In genomic region chr4:153467154-153467896, GRCh38 we compare ENCODE assay signal across 8 cellular contexts. TPM values are rescaled to one million over a fixed set of nuclear protein-coding genes. Genes with fewer than 3 reads are reported as not detected.
DNase-seq lines count a peak whose midpoint lies in the region; ATAC-seq and TF ChIP-seq lines count a peak whose summit lies in the region.

No MANE protein-coding gene starts in this region.

- H3K9me3 ChIP-seq in ovary: no peaks in the 10 kb centered on the region

- no peak for TF ChIP-seq POLR2A in ovary (IDR thresholded peaks at IDR 0.05)

- TF ChIP-seq CTCF in C4-2B (conservative IDR thresholded peaks at IDR 0.05) (no peak), ovary (IDR thresholded peaks at IDR 0.05) (no peak)

- 1 to 3% (median 2%) methylated on average over 24 to 28 of the region's 28 CpGs for WGBS in ovary, 3 donors

- H3K36me3 Mint-ChIP-seq in activated T-cell treated with anti-CD3 and anti-CD28 coated beads, Interleukin-2, amount 50 U/mL, for 24 hours (ENCODE audit: low read depth): peaks cover 55% of the 10 kb centered on the region

- DNase-seq in NCI-H2227 treated with DMSO at 0.1 percent for 48 hours (lab: John Stamatoyannopoulos, UW) (peak; percentile 47), foreskin melanocyte (peak; percentile 12), ovary (peak; percentile 36 to 59 (median 55)), kidney glomerular epithelial cell (lab: John Stamatoyannopoulos, UW) (no peak)
- DNase-seq in activated T-cell treated with anti-CD3 and anti-CD28 coated beads, Interleukin-2, amount 50 U/mL, for 24 hours: peak; percentile 67

- H3K27ac ChIP-seq in C4-2B (peak overlapping the region; percentile 90), ovary (no peak overlapping the region)

- peak overlapping the region; percentile 95 for H3K27ac Mint-ChIP-seq in activated T-cell treated with anti-CD3 and anti-CD28 coated beads, Interleukin-2, amount 50 U/mL, for 24 hours

- peaks cover 3% of the 10 kb centered on the region for H3K4me1 ChIP-seq in ovary (ENCODE audit: insufficient read depth)

- H3K4me1 Mint-ChIP-seq in activated T-cell treated with anti-CD3 and anti-CD28 coated beads, Interleukin-2, amount 50 U/mL, for 24 hours (ENCODE audit: low read depth): peaks cover 60% of the 10 kb centered on the region

- H3K9me3 Mint-ChIP-seq in activated T-cell treated with anti-CD3 and anti-CD28 coated beads, Interleukin-2, amount 50 U/mL, for 24 hours: no peaks in the 10 kb centered on the region

- peak overlapping the region; percentile 94 for H3K4me3 Mint-ChIP-seq in activated T-cell treated with anti-CD3 and anti-CD28 coated beads, Interleukin-2, amount 50 U/mL, for 24 hours

- no peaks in the 10 kb centered on the region for H3K27me3 ChIP-seq in ovary

- H3K27me3 Mint-ChIP-seq in activated T-cell treated with anti-CD3 and anti-CD28 coated beads, Interleukin-2, amount 50 U/mL, for 24 hours: no peaks in the 10 kb centered on the region

- peak overlapping the region; percentile 69 for H3K4me3 ChIP-seq in ovary

- intact Hi-C loops in ovary (cut with DNase I): loop anchor here (2.0 to 10.0 kb wide), 5 partner anchors 77 to 313 kb away; partner anchors contain the start of gene MND1 (in 1 of the 4)

- ATAC-seq in GM18870 (IDR thresholded peaks at IDR 0.05; ENCODE audit: unreplicated experiment) (peak; percentile 34), HG03045 (IDR thresholded peaks at IDR 0.05; ENCODE audit: unreplicated experiment) (peak; percentile 66)

- H3K36me3 ChIP-seq in ovary: no peaks in the 10 kb centered on the region

- TF ChIP-seq EP300 in ovary (IDR thresholded peaks at IDR 0.05): no peak

RNA-seq across cellular contexts. Expression of gene TMEM131L, which starts 1.2 kb away (rescaled TPM):
- total RNA-seq in ovary: 10 to 100 TPM in 5 of 7 donors, 1 to 10 TPM in 2; 7.7 to 13.1 (median 10.7) TPM
- 10 to 100 TPM in 1 of 2 donors, 1 to 10 TPM in 1; 3.6 to 18.4 TPM for polyA plus RNA-seq in ovary
